In genomic region chr2:200494048-200494447, GRCh38 we compare ENCODE assay signal across 30 cellular contexts.
"Had no signal": no experiment of that assay in that cellular context is flagged by ENCODE, and none has a peak within 500 bp of the region (broad histone marks: within the 10 kb centered on the region; RNA-seq: fewer than 3 reads in every experiment).

No MANE protein-coding gene starts in this region.

- H3K27me3 ChIP-seq: adrenal gland, SJCRH30 had no signal

- H3K27ac Mint-ChIP-seq: activated CD4-positive, alpha-beta T cell treated with anti-CD3 and anti-CD28 coated beads, Interleukin-2, amount 10 ng/mL, durations not matched to agents 7 days and 5 days; activated naive CD4-positive, alpha-beta T cell treated with anti-CD3 and anti-CD28 coated beads, Interleukin-2, amount 50 U/mL, for 24 hours; activated naive CD8-positive, alpha-beta T cell treated with anti-CD3 and anti-CD28 coated beads, Interleukin-2, amount 10 ng/mL, durations not matched to agents 7 days and 5 days; activated T-helper 2 cell treated with anti-CD3 and anti-CD28 coated beads, Interferon-gamma antibody, Interleukin-2, Interleukin-4, amounts not matched to agents 10 μg/mL and 5 μg/mL and 100 μg/mL, durations not matched to agents 14 hours and 24 hours and 36 hours; brain had no signal

- H3K9ac ChIP-seq: KMS-11 had no signal

- H3K4me1 Mint-ChIP-seq: activated CD4-positive, alpha-beta T cell treated with anti-CD3 and anti-CD28 coated beads, Interleukin-2, amount 10 ng/mL, durations not matched to agents 7 days and 5 days; activated naive CD8-positive, alpha-beta T cell treated with anti-CD3 and anti-CD28 coated beads, Interleukin-2, amount 10 ng/mL, durations not matched to agents 7 days and 5 days; brain had no signal

- H3K4me1 ChIP-seq: adrenal gland, SJCRH30 had no signal

- H3K9me3 Mint-ChIP-seq: activated naive CD4-positive, alpha-beta T cell treated with anti-CD3 and anti-CD28 coated beads, Interleukin-2, amount 50 U/mL, for 24 hours; activated T-helper 2 cell treated with anti-CD3 and anti-CD28 coated beads, Interferon-gamma antibody, Interleukin-2, Interleukin-4, amounts not matched to agents 10 μg/mL and 5 μg/mL and 100 μg/mL, durations not matched to agents 14 hours and 24 hours and 36 hours; brain had no signal

- H3K27ac ChIP-seq: adrenal gland, KMS-11, SJCRH30, SK-N-MC, WERI-Rb-1 had no signal

- H3K4me3 Mint-ChIP-seq: activated CD4-positive, alpha-beta T cell treated with anti-CD3 and anti-CD28 coated beads, Interleukin-2, amount 10 ng/mL, durations not matched to agents 7 days and 5 days; activated naive CD4-positive, alpha-beta T cell treated with anti-CD3 and anti-CD28 coated beads, Interleukin-2, amount 50 U/mL, for 24 hours; activated naive CD8-positive, alpha-beta T cell treated with anti-CD3 and anti-CD28 coated beads, Interleukin-2, amount 10 ng/mL, durations not matched to agents 7 days and 5 days; brain had no signal

- H3K27me3 Mint-ChIP-seq: activated CD4-positive, alpha-beta T cell treated with anti-CD3 and anti-CD28 coated beads, Interleukin-2, amount 10 ng/mL, durations not matched to agents 7 days and 5 days; activated naive CD4-positive, alpha-beta T cell treated with anti-CD3 and anti-CD28 coated beads, Interleukin-2, amount 50 U/mL, for 24 hours; activated naive CD8-positive, alpha-beta T cell treated with anti-CD3 and anti-CD28 coated beads, Interleukin-2, amount 10 ng/mL, durations not matched to agents 7 days and 5 days; brain had no signal

- DNase-seq: activated CD4-positive, alpha-beta T cell treated with anti-CD3 and anti-CD28 coated beads for 1 hour; activated CD4-positive, alpha-beta T cell treated with anti-CD3 and anti-CD28 coated beads, Interleukin-2, amount 10 ng/mL, durations not matched to agents 7 days and 5 days; activated CD4-positive, alpha-beta T cell treated with anti-CD3 and anti-CD28 coated beads, Interleukin-2, amount 50 U/mL, for 48 hours; activated CD4-positive, CD25-positive, alpha-beta regulatory T cell; activated CD8-positive, alpha-beta memory T cell treated with anti-CD3 and anti-CD28 coated beads, Interleukin-2, amount 50 U/mL, for 48 hours; activated gamma-delta T cell; activated naive CD4-positive, alpha-beta T cell treated with Interleukin-2 at 50 U/mL for 16 hours; activated naive CD8-positive, alpha-beta T cell treated with anti-CD3 and anti-CD28 coated beads, Interleukin-2, amount 10 ng/mL, durations not matched to agents 7 days and 5 days; activated T-cell treated with anti-CD3 and anti-CD28 coated beads, Interleukin-2, amount 50 U/mL, for 1 hour; adrenal gland; anterior cingulate cortex; caudate nucleus; MM.1S; NCI-H1105; NCI-H1417 treated with DMSO at 0.1 percent for 48 hours; NCI-H1694; NCI-H1930; NCI-H2081 treated with DMSO at 0.1 percent for 48 hours; NCI-H345; NCI-H524 treated with DMSO at 0.1 percent for 48 hours; SHP77; SJCRH30; T1000; WERI-Rb-1 had no signal

- H3K4me3 ChIP-seq: adrenal gland, SJCRH30, SK-N-MC had no signal

- H3K4me2 ChIP-seq: KMS-11 had no signal

- ATAC-seq: Panc1 had no signal

- H3K9me3 ChIP-seq: adrenal gland, SJCRH30 had no signal
